ENCODE assay signal across 7 cellular contexts in the genomic region with DNA sequence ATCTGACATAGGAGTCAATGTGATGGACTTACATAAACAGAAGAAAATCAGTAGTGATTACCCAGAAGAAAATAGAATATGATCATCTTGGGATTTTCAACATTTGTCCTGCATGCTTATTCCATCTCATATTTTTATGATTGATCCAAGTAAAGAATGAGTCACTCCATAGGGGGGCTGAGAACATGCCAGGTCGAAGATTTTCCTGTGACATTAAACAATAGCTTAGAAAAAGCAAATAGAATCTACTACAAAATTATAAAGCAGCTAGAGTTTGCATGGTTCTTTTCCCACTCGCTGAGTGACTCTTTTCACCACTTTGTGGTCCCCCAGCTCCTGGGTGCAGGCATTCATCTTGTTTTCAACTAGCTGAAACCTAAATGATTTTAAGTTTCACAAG. TPM values are rescaled to one million over a fixed set of nuclear protein-coding genes. Genes with fewer than 3 reads are reported as not detected.
"Had no signal": no experiment of that assay in that cellular context is flagged by ENCODE, and none has a peak within 500 bp of the region (broad histone marks: within the 10 kb centered on the region; RNA-seq: fewer than 3 reads in every experiment).

No MANE protein-coding gene starts in this region.

- ATAC-seq: GM23338 had no signal

- H3K4me3 Mint-ChIP-seq: GM23338, H9 had no signal

- DNase-seq: H9, HCEC 1CT, KBM-7 had no signal

- H3K4me1 Mint-ChIP-seq: H9 had no signal

- H3K9me3 Mint-ChIP-seq: GM23338, H9, IgD-negative memory B cell had no signal

- H3K4me3 ChIP-seq: GM23338 had no signal

- H3K36me3 Mint-ChIP-seq: IgD-negative memory B cell had no signal

- H2AFZ ChIP-seq: GM23338 had no signal

- H3K27me3 Mint-ChIP-seq: IgD-negative memory B cell had no signal

- H3K4me2 ChIP-seq: GM23338 had no signal

- H3K27ac Mint-ChIP-seq: GM23338, IgD-negative memory B cell had no signal

RNA-seq across cellular contexts. Expression of a gene that starts 56.3 kb away (rescaled TPM):
- total RNA-seq: GM23338, H1, H9, HT-29 had no signal
- polyA plus RNA-seq: H1 had no signal
